Comparison of ENCODE assay signal across 1 cellular context in genomic region chr19:6536138-6536671, GRCh38.
TF ChIP-seq lines count a peak whose summit lies in the region.

No MANE protein-coding gene starts in this region.

TF ChIP-seq in WTC11, 78 proteins besides CTCF, POLR2A, EP300 and RAD21 (continued from another document):
- no peak for TF ChIP-seq AR (CRISPR knock-in tag; IDR thresholded peaks at IDR 0.05)
- TF ChIP-seq, protein P1, sequence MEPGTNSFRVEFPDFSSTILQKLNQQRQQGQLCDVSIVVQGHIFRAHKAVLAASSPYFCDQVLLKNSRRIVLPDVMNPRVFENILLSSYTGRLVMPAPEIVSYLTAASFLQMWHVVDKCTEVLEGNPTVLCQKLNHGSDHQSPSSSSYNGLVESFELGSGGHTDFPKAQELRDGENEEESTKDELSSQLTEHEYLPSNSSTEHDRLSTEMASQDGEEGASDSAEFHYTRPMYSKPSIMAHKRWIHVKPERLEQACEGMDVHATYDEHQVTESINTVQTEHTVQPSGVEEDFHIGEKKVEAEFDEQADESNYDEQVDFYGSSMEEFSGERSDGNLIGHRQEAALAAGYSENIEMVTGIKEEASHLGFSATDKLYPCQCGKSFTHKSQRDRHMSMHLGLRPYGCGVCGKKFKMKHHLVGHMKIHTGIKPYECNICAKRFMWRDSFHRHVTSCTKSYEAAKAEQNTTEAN (CRISPR knock-in tag; IDR thresholded peaks at IDR 0.05) = no peak
- TF ChIP-seq ZNF121 (CRISPR knock-in tag; IDR thresholded peaks at IDR 0.05) = no peak
- TF ChIP-seq FOXJ3 (CRISPR knock-in tag; IDR thresholded peaks at IDR 0.05; ENCODE audit: borderline replicate concordance) = no peak
- TF ChIP-seq, protein P2, sequence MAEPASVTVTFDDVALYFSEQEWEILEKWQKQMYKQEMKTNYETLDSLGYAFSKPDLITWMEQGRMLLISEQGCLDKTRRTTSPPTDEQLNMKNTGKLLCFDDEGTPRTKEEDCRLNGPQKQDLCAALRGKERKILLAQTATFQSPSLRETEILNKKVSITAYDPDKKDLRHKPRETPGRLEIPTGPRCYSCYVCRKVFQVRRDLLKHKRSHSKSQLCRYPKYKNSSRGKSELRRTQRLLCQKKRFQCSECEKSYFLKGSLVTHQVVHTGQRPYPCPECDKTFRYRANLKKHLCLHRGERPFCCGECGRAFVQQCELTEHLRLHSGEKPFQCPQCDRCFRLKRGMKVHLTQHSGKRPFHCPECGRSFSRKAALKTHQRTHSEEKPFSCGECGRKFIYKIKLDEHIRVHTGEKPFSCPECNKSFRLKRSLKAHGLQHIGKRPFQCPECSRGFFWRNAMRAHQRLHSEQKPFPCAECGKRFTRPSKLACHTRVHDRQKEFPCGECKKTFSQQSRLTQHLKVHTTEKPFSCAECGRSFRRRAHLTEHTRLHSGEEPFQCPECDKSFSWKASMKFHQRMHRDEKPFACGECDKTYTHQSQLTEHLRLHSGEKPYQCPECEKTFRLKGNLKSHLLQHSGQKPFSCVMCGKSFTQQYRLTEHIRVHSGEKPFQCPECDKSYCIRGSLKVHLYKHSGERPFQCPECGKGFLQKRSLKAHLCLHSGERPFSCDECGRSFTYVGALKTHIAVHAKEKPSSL (CRISPR knock-in tag; conservative IDR thresholded peaks at IDR 0.05) = no peak
- no peak for TF ChIP-seq GTF2I (CRISPR knock-in tag; conservative IDR thresholded peaks at IDR 0.05)
- TF ChIP-seq NR1H2 (CRISPR knock-in tag; IDR thresholded peaks at IDR 0.05) = no peak
- TF ChIP-seq, protein P3, sequence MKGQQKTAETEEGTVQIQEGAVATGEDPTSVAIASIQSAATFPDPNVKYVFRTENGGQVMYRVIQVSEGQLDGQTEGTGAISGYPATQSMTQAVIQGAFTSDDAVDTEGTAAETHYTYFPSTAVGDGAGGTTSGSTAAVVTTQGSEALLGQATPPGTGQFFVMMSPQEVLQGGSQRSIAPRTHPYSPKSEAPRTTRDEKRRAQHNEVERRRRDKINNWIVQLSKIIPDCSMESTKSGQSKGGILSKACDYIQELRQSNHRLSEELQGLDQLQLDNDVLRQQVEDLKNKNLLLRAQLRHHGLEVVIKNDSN (CRISPR knock-in tag; IDR thresholded peaks at IDR 0.05) = peak; percentile 84
